ENCODE assay signal across 8 cellular contexts in genomic region chr17:40909755-40910154, GRCh38. TPM values are rescaled to one million over a fixed set of nuclear protein-coding genes. Genes with fewer than 3 reads are reported as not detected.
DNase-seq lines count a peak whose midpoint lies in the region; ATAC-seq, FAIRE-seq and TF ChIP-seq lines count a peak whose summit lies in the region.

No MANE protein-coding gene starts in this region.

- H3K27ac ChIP-seq in neutrophil: peak overlapping the region; percentile 90

- CTCF ChIA-PET in BJ (lab: Yijun Ruan, JAX): interaction anchor here (0.6 to 5.9 kb wide), 26 partner anchors 37 to 757 kb away, joined by 3 to 35 read pairs (median 6); partner anchors contain the start of gene KRTAP2-4

- no peaks in the 10 kb centered on the region for H3K9me3 ChIP-seq in neutrophil

- peak overlapping the region; percentile 82 for H3K27ac Mint-ChIP-seq in chondrocyte (ENCODE audit: unreplicated experiment)

- FAIRE-seq in GM19239 (lab: Jason Lieb, UNC): no peak

- H3K4me3 Mint-ChIP-seq in chondrocyte (ENCODE audit: unreplicated experiment): no peak overlapping the region

- H3K9me3 Mint-ChIP-seq in chondrocyte (ENCODE audit: low read depth): no peaks in the 10 kb centered on the region

- H3K36me3 ChIP-seq in BJ (ENCODE audit: control insufficient read depth, insufficient read depth, low read length) (no peaks in the 10 kb centered on the region), neutrophil (peaks cover 5% of the 10 kb centered on the region)

- DNase-seq in BJ (ENCODE audit: low read depth) (peak; percentile 73), NCI-H69 (lab: John Stamatoyannopoulos, UW) (peak; percentile 66), chondrocyte (ENCODE audit: low spot score) (no peak), GM19239 (ENCODE audit: insufficient read length, low spot score) (no peak), NCI-H2196 treated with DMSO at 0.1 percent for 48 hours (lab: John Stamatoyannopoulos, UW; ENCODE audit: unreplicated experiment) (no peak), GDM1 (lab: John Stamatoyannopoulos, UW) (no peak)

- H3K4me3 ChIP-seq in BJ (ENCODE audit: low read depth, low read length): no peak overlapping the region
- H3K4me3 ChIP-seq in neutrophil (ENCODE audit: low read depth in 1 of 2, low read length in 1 of 2): peak overlapping the region in 1 of 2 experiments; percentile 14

- no peaks in the 10 kb centered on the region for H3K36me3 Mint-ChIP-seq in chondrocyte (ENCODE audit: low read depth)

- no peak for ATAC-seq in GM18511 (IDR thresholded peaks at IDR 0.05; ENCODE audit: unreplicated experiment)

- POLR2A ChIA-PET in BJ (lab: Charles Lee): interaction anchor here (0.6 kb wide), 2 partner anchors 223 to 405 kb away, joined by 3 read pairs; no protein-coding TSS in a partner anchor

- TF ChIP-seq CTCF in BJ (IDR thresholded peaks at IDR 0.05; ENCODE audit: insufficient read depth, low read depth, low read length) (no peak), chondrocyte (IDR thresholded peaks at IDR 0.05) (no peak), neutrophil (IDR thresholded peaks at IDR 0.05) (no peak)

- H3K4me1 ChIP-seq in neutrophil (ENCODE audit: control insufficient read depth in 1 of 2, insufficient read depth in 1 of 2, low read depth in 1 of 2, low read length in 1 of 2): peaks cover 57 to 60% of the 10 kb centered on the region in 2 experiments

- H3K27me3 ChIP-seq in BJ (ENCODE audit: control insufficient read depth, insufficient read depth, low read length) (no peaks in the 10 kb centered on the region), neutrophil (peaks cover 20% of the 10 kb centered on the region)

- H3K4me1 Mint-ChIP-seq in chondrocyte (ENCODE audit: low read depth): peaks cover 36% of the 10 kb centered on the region

- no peaks in the 10 kb centered on the region for H3K27me3 Mint-ChIP-seq in chondrocyte (ENCODE audit: low read depth)

RNA-seq across cellular contexts. Expression of gene KRT20, which starts 24.7 kb away (rescaled TPM):
- polyA plus RNA-seq in BJ (2011; rRNA removed): not detected in 2 replicates
- polyA minus RNA-seq in BJ (2011; rRNA and poly(A)+ RNA removed): not detected in 2 replicates
- not detected in 3 replicates for total RNA-seq in chondrocyte

RNA-seq across cellular contexts. Expression of gene KRT23, which starts 27.7 kb away (rescaled TPM):
- 0.09 and 0.11 TPM in 2 replicates for polyA plus RNA-seq in BJ (2011; rRNA removed)
- 0.14 TPM in 1 of 2 replicates, not detected in the other for polyA minus RNA-seq in BJ (2011; rRNA and poly(A)+ RNA removed)
- total RNA-seq in chondrocyte: not detected in 3 replicates

RNA-seq across cellular contexts. Expression of gene KRT12, which starts 42.7 kb away (rescaled TPM):
- polyA plus RNA-seq in BJ (2011; rRNA removed): not detected in 2 replicates
- polyA minus RNA-seq in BJ (2011; rRNA and poly(A)+ RNA removed): not detected in 2 replicates
- total RNA-seq in chondrocyte: not detected in 3 replicates

RNA-seq across cellular contexts. Expression of gene KRT39, which starts 57.0 kb away (rescaled TPM):
- polyA plus RNA-seq in BJ (2011; rRNA removed): not detected in 2 replicates
- polyA minus RNA-seq in BJ (2011; rRNA and poly(A)+ RNA removed): not detected in 2 replicates
- total RNA-seq in chondrocyte: not detected in 3 replicates

Comparison
In these comparisons a context has a peak if more than half of its experiments do, and no peak if none do; other contexts are left out.
1. DNase-seq: peak in BJ (single experiment) and NCI-H69 (single experiment); none in chondrocyte (single experiment), GM19239 (single experiment), NCI-H2196 treated with DMSO at 0.1 percent for 48 hours (single experiment) and GDM1 (single experiment).